36 cellular contexts compared by ENCODE assay signal in genomic region chr3:175068587-175068986, GRCh38.
DNase-seq lines count a peak whose midpoint lies in the region; ATAC-seq, FAIRE-seq and TF ChIP-seq lines count a peak whose summit lies in the region.
"Had no signal": no experiment of that assay in that cellular context is flagged by ENCODE, and none has a peak within 500 bp of the region (broad histone marks: within the 10 kb centered on the region; RNA-seq: fewer than 3 reads in every experiment).

No MANE protein-coding gene starts in this region.

- FAIRE-seq in HepG2 (lab: Jason Lieb, UNC), result no peak
- no peak for FAIRE-seq in small intestine (lab: Jason Lieb, UNC)
- FAIRE-seq in GM12891 (lab: Jason Lieb, UNC), result no peak
- FAIRE-seq: A204.1, A549, D721Med had no signal

- TF ChIP-seq POLR2A in right lobe of liver (IDR thresholded peaks at IDR 0.05) (no peak), HepG2 (IDR thresholded peaks at IDR 0.05; ENCODE audit: insufficient read depth in 1 of 2, low read depth in 2 of 2, low read length in 2 of 2) (no peak), GM12891 (IDR thresholded peaks at IDR 0.05; ENCODE audit: low read depth, low read length) (no peak)

- peaks cover 4% of the 10 kb centered on the region for H3K9me3 Mint-ChIP-seq in stimulated activated effector memory CD8-positive, alpha-beta T cell treated with anti-CD3 and anti-CD28 coated beads, Interleukin-12 subunit alpha, Interleukin-12 subunit beta, amount 100 ng/mL, for 72 hours

- H2AFZ ChIP-seq in HepG2 (ENCODE audit: low read length), result no peak overlapping the region

- H3K36me3 ChIP-seq in right lobe of liver, result no peaks in the 10 kb centered on the region
- no peaks in the 10 kb centered on the region for H3K36me3 ChIP-seq in HepG2 (replicated peaks in 1 of 2; ENCODE audit: control insufficient read depth in 1 of 2, insufficient read depth in 2 of 2, low read length in 2 of 2)
- H3K36me3 ChIP-seq in small intestine (ENCODE audit: control insufficient read depth in 2 of 2, insufficient read depth in 2 of 2, low read length in 2 of 2), result no peaks in the 10 kb centered on the region
- H3K36me3 ChIP-seq: BE2C; BLaER1; BLaER1 treated with 17β-estradiol and CSF1 and Interleukin-3, amounts not matched to agents 10 nM and 100 nM had no signal

- no peak overlapping the region for H3K4me3 Mint-ChIP-seq in stimulated activated effector memory CD8-positive, alpha-beta T cell treated with anti-CD3 and anti-CD28 coated beads, Interleukin-12 subunit alpha, Interleukin-12 subunit beta, amount 100 ng/mL, for 72 hours
- H3K4me3 Mint-ChIP-seq: B cell; CD14-positive monocyte; CD4-positive, alpha-beta memory T cell; CD4-positive, alpha-beta T cell; CD4-positive, CD25-positive, alpha-beta regulatory T cell; CD8-positive, alpha-beta memory T cell; CD8-positive, alpha-beta T cell had no signal

- intact Hi-C loops in right lobe of liver (cut with DNase I) (no loop called here), HepG2 (cut with micrococcal nuclease; ENCODE audit: unreplicated experiment) (no loop called here)

- no peaks in the 10 kb centered on the region for H4K20me1 ChIP-seq in HepG2 (ENCODE audit: insufficient read depth, low read length)
- H4K20me1 ChIP-seq: BLaER1; BLaER1 treated with 17β-estradiol and CSF1 and Interleukin-3, amounts not matched to agents 10 nM and 100 nM had no signal

- H3K4me2 ChIP-seq in HepG2 (ENCODE audit: low read depth, low read length), result no peak overlapping the region
- H3K4me2 ChIP-seq: A549; BLaER1; BLaER1 treated with 17β-estradiol and CSF1 and Interleukin-3, amounts not matched to agents 10 nM and 100 nM had no signal

- in situ Hi-C loops in HepG2 (cut with HindIII; ENCODE audit: extremely low pct_ligation_motif_present, low pct_unique_long_range_greater_than_20kb), result no loop called here

- ATAC-seq in right lobe of liver (peak in 3 of 4 donors; percentile 10 to 76 (median 34)), HepG2 (no peak)
- no peak for ATAC-seq in stimulated activated effector memory CD8-positive, alpha-beta T cell treated with anti-CD3 and anti-CD28 coated beads, Interleukin-12 subunit alpha, Interleukin-12 subunit beta, amount 100 ng/mL, for 72 hours
- ATAC-seq: A549; CD8-positive, alpha-beta T cell had no signal

- H3K4me3 ChIP-seq in right lobe of liver (no peak overlapping the region), HepG2 (replicated peaks in 1 of 3; ENCODE audit: insufficient read depth in 1 of 3, low read depth in 2 of 3, low read length in 3 of 3) (no peak overlapping the region), small intestine (ENCODE audit: low read depth in 1 of 2, low read length in 2 of 2) (no peak overlapping the region)
- H3K4me3 ChIP-seq: A549; BLaER1; BLaER1 treated with 17β-estradiol and CSF1 and Interleukin-3, amounts not matched to agents 10 nM and 100 nM had no signal

- no peak overlapping the region for H3K9ac ChIP-seq in HepG2 (ENCODE audit: insufficient read depth, low read depth, low read length)
- H3K9ac ChIP-seq: BLaER1; BLaER1 treated with 17β-estradiol and CSF1 and Interleukin-3, amounts not matched to agents 10 nM and 100 nM had no signal

- H3K36me3 Mint-ChIP-seq in stimulated activated effector memory CD8-positive, alpha-beta T cell treated with anti-CD3 and anti-CD28 coated beads, Interleukin-12 subunit alpha, Interleukin-12 subunit beta, amount 100 ng/mL, for 72 hours, result no peaks in the 10 kb centered on the region
- H3K36me3 Mint-ChIP-seq: CD14-positive monocyte; CD4-positive, alpha-beta memory T cell; CD4-positive, CD25-positive, alpha-beta regulatory T cell; CD8-positive, alpha-beta memory T cell; CD8-positive, alpha-beta T cell had no signal

- H3K27ac Mint-ChIP-seq in stimulated activated effector memory CD8-positive, alpha-beta T cell treated with anti-CD3 and anti-CD28 coated beads, Interleukin-12 subunit alpha, Interleukin-12 subunit beta, amount 100 ng/mL, for 72 hours, result no peak overlapping the region
- H3K27ac Mint-ChIP-seq: B cell; CD14-positive monocyte; CD4-positive, alpha-beta memory T cell; CD4-positive, alpha-beta T cell; CD4-positive, CD25-positive, alpha-beta regulatory T cell; CD8-positive, alpha-beta memory T cell; CD8-positive, alpha-beta T cell had no signal

- POLR2A ChIA-PET in HepG2 (lab: Yijun Ruan, JAX), result no interaction called here

- peaks cover 0 to 18% (median 9%) of the 10 kb centered on the region in 4 donors for H3K4me1 ChIP-seq in right lobe of liver
- no peaks in the 10 kb centered on the region for H3K4me1 ChIP-seq in HepG2 (ENCODE audit: insufficient read depth, low read length)
- peaks cover 0 to 3% of the 10 kb centered on the region in 2 donors for H3K4me1 ChIP-seq in small intestine (ENCODE audit: control insufficient read depth in 2 of 2, insufficient read depth in 1 of 2, low read depth in 1 of 2, low read length in 1 of 2)
- H3K4me1 ChIP-seq: A549; BE2C; BLaER1; BLaER1 treated with 17β-estradiol and CSF1 and Interleukin-3, amounts not matched to agents 10 nM and 100 nM had no signal

- CTCF ChIA-PET in HepG2 (lab: Yijun Ruan, JAX; ENCODE audit: low intra/inter-chr PET ratio, low total read pairs), result no interaction called here

- no peaks in the 10 kb centered on the region for H3K4me1 Mint-ChIP-seq in stimulated activated effector memory CD8-positive, alpha-beta T cell treated with anti-CD3 and anti-CD28 coated beads, Interleukin-12 subunit alpha, Interleukin-12 subunit beta, amount 100 ng/mL, for 72 hours
- H3K4me1 Mint-ChIP-seq: B cell; CD14-positive monocyte; CD4-positive, alpha-beta memory T cell; CD4-positive, CD25-positive, alpha-beta regulatory T cell; CD8-positive, alpha-beta memory T cell had no signal

- TF ChIP-seq CTCF in right lobe of liver (IDR thresholded peaks at IDR 0.05) (no peak), HepG2 (CRISPR knock-in tag; IDR thresholded peaks at IDR 0.05) (no peak), 22Rv1 (IDR thresholded peaks at IDR 0.05) (no peak)

- no peak for TF ChIP-seq RAD21 in HepG2 (CRISPR knock-in tag; IDR thresholded peaks at IDR 0.05)

- H3K9me3 ChIP-seq in right lobe of liver (no peaks in the 10 kb centered on the region), HepG2 (ENCODE audit: low read length) (no peaks in the 10 kb centered on the region), small intestine (ENCODE audit: control insufficient read depth, low read depth) (no peaks in the 10 kb centered on the region)
- H3K9me3 ChIP-seq: A549; BE2C; BLaER1; BLaER1 treated with 17β-estradiol and CSF1 and Interleukin-3, amounts not matched to agents 10 nM and 100 nM; Caco-2 had no signal

- TF ChIP-seq EP300 in HepG2 (IDR thresholded peaks at IDR 0.05; ENCODE audit: low read depth in 2 of 2, low read length in 2 of 2), result no peak
- TF ChIP-seq EP300 in HepG2 (CRISPR knock-in tag; IDR thresholded peaks at IDR 0.05; ENCODE audit: borderline replicate concordance), result no peak

- no peaks in the 10 kb centered on the region for H3K79me2 ChIP-seq in HepG2 (ENCODE audit: insufficient read depth, low read length)

- no peak for DNase-seq in right lobe of liver
- DNase-seq in HepG2 (ENCODE audit: low spot score), result no peak
- peak; percentile 31 for DNase-seq in HT-29 (ENCODE audit: low spot score)
- peak; percentile 59 for DNase-seq in small intestine
- no peak for DNase-seq in GM12891 (ENCODE audit: insufficient read length, low spot score)
- DNase-seq in iPS-NIHi11 (ENCODE audit: low spot score), result no peak
- no peak for DNase-seq in stimulated activated effector memory CD8-positive, alpha-beta T cell treated with anti-CD3 and anti-CD28 coated beads, Interleukin-12 subunit alpha, Interleukin-12 subunit beta, amount 100 ng/mL, for 72 hours (ENCODE audit: low spot score in 2 of 2)
- DNase-seq: 8988T; ACHN; AML-193; BE2C; C1 segment of cervical spinal cord; Caco-2; Calu3; CD4-positive, alpha-beta memory T cell; CD4-positive, alpha-beta T cell; CD4-positive, CD25-positive, alpha-beta regulatory T cell; CD8-positive, alpha-beta memory T cell; CD8-positive, alpha-beta T cell; COR-L47; DMS 273 treated with DMSO at 0.1 percent for 48 hours; DMS153; DMS53; DMS79; DMS79 treated with DMSO at 0.1 percent for 48 hours; DND-41; EL had no signal

- no peak overlapping the region for H3K27ac ChIP-seq in right lobe of liver
- H3K27ac ChIP-seq in HepG2 (ENCODE audit: extremely low read length, insufficient read depth, low read length), result no peak overlapping the region
- peak overlapping the region; percentile 20; the same call in 1 of the 2 replicates for H3K27ac ChIP-seq in 22Rv1
- no peak overlapping the region for H3K27ac ChIP-seq in small intestine (ENCODE audit: low read depth in 1 of 2, low read length in 1 of 2)
- H3K27ac ChIP-seq: A549; BLaER1; BLaER1 treated with 17β-estradiol and CSF1 and Interleukin-3, amounts not matched to agents 10 nM and 100 nM; C4-2B had no signal

- no TSS peak for BruUV-seq in HepG2 (replicated peaks; lab: Mats Ljungman, UMichigan)

- WGBS in right lobe of liver (ENCODE audit: insufficient coverage, low coverage, low lambda C conversion rate, missing lambda C conversion rate), result 33% methylated on average over 3 of the region's 3 CpGs
- WGBS in HepG2 (ENCODE audit: low lambda C conversion rate), result 31% methylated on average over 3 of the region's 3 CpGs
- 35 to 61% (median 37%) methylated on average over 3 of the region's 3 CpGs for WGBS in small intestine, 3 donors

- H3K27me3 ChIP-seq in right lobe of liver (no peaks in the 10 kb centered on the region), HepG2 (ENCODE audit: control insufficient read depth in 1 of 2, insufficient read depth in 2 of 2, low read length in 2 of 2) (no peaks in the 10 kb centered on the region), small intestine (ENCODE audit: control insufficient read depth in 2 of 2, insufficient read depth in 2 of 2, low read length in 2 of 2) (no peaks in the 10 kb centered on the region)
- H3K27me3 ChIP-seq: BE2C; BLaER1; BLaER1 treated with 17β-estradiol and CSF1 and Interleukin-3, amounts not matched to agents 10 nM and 100 nM had no signal

TF ChIP-seq in HepG2, 621 proteins besides CTCF, POLR2A, EP300 and RAD21:
- no peak for TF ChIP-seq ZNF563 (CRISPR knock-in tag; IDR thresholded peaks at IDR 0.05)
- no peak for TF ChIP-seq HHEX (CRISPR knock-in tag; IDR thresholded peaks at IDR 0.05)
- TF ChIP-seq TBX2 (CRISPR knock-in tag; IDR thresholded peaks at IDR 0.05; ENCODE audit: borderline replicate concordance), result no peak

TF ChIP-seq in GM12891, 5 proteins besides CTCF, POLR2A, EP300 and RAD21:
- TF ChIP-seq PAX5 (IDR thresholded peaks at IDR 0.05; ENCODE audit: insufficient read depth, low read length, severe bottlenecking), result no peak
- TF ChIP-seq TAF1 (IDR thresholded peaks at IDR 0.05; ENCODE audit: low read depth, low read length), result no peak
- TF ChIP-seq SPI1 (IDR thresholded peaks at IDR 0.05; ENCODE audit: low read depth, low read length), result no peak
- no peak for TF ChIP-seq POU2F2 (IDR thresholded peaks at IDR 0.05; ENCODE audit: low read depth, low read length)
- no peak for TF ChIP-seq POLR2AphosphoS5 (IDR thresholded peaks at IDR 0.05; ENCODE audit: low read depth, low read length)

Comparison
In these comparisons a context has a peak if more than half of its experiments do, and no peak if none do; other contexts are left out.
1. ATAC-seq: peak in right lobe of liver (3 of 4); none in HepG2 (single experiment) and stimulated activated effector memory CD8-positive, alpha-beta T cell treated with anti-CD3 and anti-CD28 coated beads, Interleukin-12 subunit alpha, Interleukin-12 subunit beta, amount 100 ng/mL, for 72 hours (single experiment).
2. DNase-seq: peak in HT-29 (single experiment) and small intestine (single experiment); none in right lobe of liver (0 of 3), HepG2 (single experiment), GM12891 (single experiment), iPS-NIHi11 (single experiment) and stimulated activated effector memory CD8-positive, alpha-beta T cell treated with anti-CD3 and anti-CD28 coated beads, Interleukin-12 subunit alpha, Interleukin-12 subunit beta, amount 100 ng/mL, for 72 hours (0 of 2).